ENCODE assay signal across 8 cellular contexts in genomic region chr4:180664766-180665368, GRCh38.
DNase-seq lines count a peak whose midpoint lies in the region; ATAC-seq and TF ChIP-seq lines count a peak whose summit lies in the region.

No MANE protein-coding gene starts in this region.

- H3K9me3 Mint-ChIP-seq in naive thymus-derived CD8-positive, alpha-beta T cell, result peaks cover 0 to 3% (median 0%) of the 10 kb centered on the region in 9 donors
- H3K9me3 Mint-ChIP-seq in type B pancreatic cell, result no peaks in the 10 kb centered on the region

- no peak overlapping the region for H3K27ac Mint-ChIP-seq in naive thymus-derived CD8-positive, alpha-beta T cell
- H3K27ac Mint-ChIP-seq in type B pancreatic cell, result no peak overlapping the region

- no peaks in the 10 kb centered on the region for H3K27me3 Mint-ChIP-seq in naive thymus-derived CD8-positive, alpha-beta T cell
- H3K27me3 Mint-ChIP-seq in type B pancreatic cell, result no peaks in the 10 kb centered on the region

- H3K4me3 Mint-ChIP-seq in naive thymus-derived CD8-positive, alpha-beta T cell, result no peak overlapping the region
- H3K4me3 Mint-ChIP-seq in type B pancreatic cell, result no peak overlapping the region

- POLR2A ChIA-PET in naive thymus-derived CD8-positive, alpha-beta T cell (lab: Charles Lee), result no interaction called here

- peak; percentile 75 for ATAC-seq in GM19463 (IDR thresholded peaks at IDR 0.05; ENCODE audit: unreplicated experiment)
- peak; percentile 84 for ATAC-seq in HG03469 (IDR thresholded peaks at IDR 0.05; ENCODE audit: unreplicated experiment)
- ATAC-seq in naive thymus-derived CD8-positive, alpha-beta T cell, result peak; percentile 32 to 68

- peak; percentile 88 for TF ChIP-seq CTCF in type B pancreatic cell (conservative IDR thresholded peaks at IDR 0.05)

- no peak for TF ChIP-seq POLR2A in erythroblast (IDR thresholded peaks at IDR 0.05; ENCODE audit: low read length)

- no peaks in the 10 kb centered on the region for H3K36me3 Mint-ChIP-seq in naive thymus-derived CD8-positive, alpha-beta T cell
- H3K36me3 Mint-ChIP-seq in type B pancreatic cell, result no peaks in the 10 kb centered on the region

- H3K4me1 Mint-ChIP-seq in naive thymus-derived CD8-positive, alpha-beta T cell, result peaks cover 0 to 8% (median 0%) of the 10 kb centered on the region in 4 donors
- H3K4me1 Mint-ChIP-seq in type B pancreatic cell (ENCODE audit: unreplicated experiment), result peaks cover 17% of the 10 kb centered on the region

- DNase-seq in DMS79 (lab: John Stamatoyannopoulos, UW) (peak; percentile 13), NCI-H460 (ENCODE audit: extremely low read depth, low read depth) (peak; percentile 71), erythroblast (lab: John Stamatoyannopoulos, UW) (peak; percentile 70 to 80), type B pancreatic cell (ENCODE audit: extremely low spot score, unreplicated experiment) (no peak)
- peak; percentile 7 to 27 for DNase-seq in activated CD4-positive, alpha-beta T cell treated with anti-CD3 and anti-CD28 coated beads, Interleukin-2, amount 50 U/mL, for 4 hours
- peak; percentile 9 to 79 (median 40) for DNase-seq in naive thymus-derived CD8-positive, alpha-beta T cell
